Comparison of ENCODE assay signal across 9 cellular contexts in the genomic region with DNA sequence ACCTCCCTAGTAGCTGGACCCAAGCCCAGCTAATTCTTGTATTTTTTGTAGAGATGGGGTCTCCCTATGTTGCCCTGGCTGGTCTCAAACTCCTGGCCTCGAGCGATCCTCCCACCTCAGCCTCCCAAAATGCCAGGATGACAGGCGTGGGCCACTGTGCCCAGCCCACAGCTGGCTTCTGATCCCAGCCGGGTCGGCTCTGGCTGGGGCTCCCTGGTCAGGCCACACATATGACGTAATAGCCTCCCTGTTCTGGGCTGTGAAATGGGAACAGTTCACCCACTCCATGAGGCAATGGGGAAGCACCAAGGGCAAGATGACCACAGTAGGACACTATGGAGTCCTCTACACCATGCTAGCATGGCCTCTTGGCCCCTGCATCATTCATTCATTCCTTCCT. TPM values are rescaled to one million over a fixed set of nuclear protein-coding genes. Genes with fewer than 3 reads are reported as not detected.
"Had no signal": no experiment of that assay in that cellular context is flagged by ENCODE, and none has a peak within 500 bp of the region (broad histone marks: within the 10 kb centered on the region; RNA-seq: fewer than 3 reads in every experiment).

No MANE protein-coding gene starts in this region.

- H3K36me3 Mint-ChIP-seq: IgD-negative memory B cell had no signal

- H2AFZ ChIP-seq: GM23248 had no signal

- H3K9me3 Mint-ChIP-seq: HFFc6, IgD-negative memory B cell had no signal

- H3K4me3 ChIP-seq: GM23248 had no signal

- DNase-seq: GM23248, GOT3, H9, HCEC 1CT, HFFc6, KG1 had no signal

- H3K4me1 Mint-ChIP-seq: IgD-negative memory B cell had no signal

- H3K27ac Mint-ChIP-seq: H9, HFFc6, IgD-negative memory B cell had no signal

- H3K27ac ChIP-seq: GM23248, HL-60 had no signal

- H3K9ac ChIP-seq: GM23248 had no signal

- H3K4me3 Mint-ChIP-seq: H9, HFFc6, IgD-negative memory B cell had no signal

- FAIRE-seq: H54 had no signal

RNA-seq across cellular contexts. Expression of a gene that starts 41.1 kb away (rescaled TPM):
- polyA plus RNA-seq: GM23248, IgD-negative memory B cell had no signal
